Comparison of ENCODE assay signal across 18 cellular contexts in genomic region chr3:56935821-56936220, GRCh38.
DNase-seq lines count a peak whose midpoint lies in the region; ATAC-seq, FAIRE-seq and TF ChIP-seq lines count a peak whose summit lies in the region.
"Had no signal": no experiment of that assay in that cellular context is flagged by ENCODE, and none has a peak within 500 bp of the region (broad histone marks: within the 10 kb centered on the region; RNA-seq: fewer than 3 reads in every experiment).

No MANE protein-coding gene starts in this region.

- H3K9ac ChIP-seq in HepG2 (ENCODE audit: insufficient read depth, low read depth, low read length): no peak overlapping the region
- H3K9ac ChIP-seq in mesendoderm (ENCODE audit: low read length): no peak overlapping the region
- H3K9ac ChIP-seq: BLaER1 had no signal

- peaks cover 4% of the 10 kb centered on the region for H3K36me3 Mint-ChIP-seq in neural crest cell (ENCODE audit: low read depth)
- H3K36me3 Mint-ChIP-seq: CD8-positive, alpha-beta T cell had no signal

- DNase-seq in HepG2 (ENCODE audit: low spot score) (no peak), right lobe of liver (no peak), mesendoderm (no peak), neural crest cell (ENCODE audit: low read depth, low spot score) (no peak)
- DNase-seq: Caco-2; CD4-positive, CD25-positive, alpha-beta regulatory T cell; CD8-positive, alpha-beta T cell; DMS153; H9 had no signal

- TF ChIP-seq EP300 in HepG2 (IDR thresholded peaks at IDR 0.05; ENCODE audit: low read depth in 2 of 2, low read length in 2 of 2): no peak
- TF ChIP-seq EP300 in HepG2 (CRISPR knock-in tag; IDR thresholded peaks at IDR 0.05; ENCODE audit: borderline replicate concordance): no peak

- H2AK5ac ChIP-seq in mesendoderm (ENCODE audit: low read length): no peak overlapping the region

- peak overlapping the region; percentile 31 for H3K27ac Mint-ChIP-seq in neural crest cell (ENCODE audit: unreplicated experiment)
- H3K27ac Mint-ChIP-seq: B cell; CD8-positive, alpha-beta T cell; GM23338 had no signal

- H2BK120ac ChIP-seq in mesendoderm (ENCODE audit: low read depth, low read length): no peak overlapping the region

- H3K79me1 ChIP-seq in mesendoderm (ENCODE audit: low read length): no peaks in the 10 kb centered on the region

- H3K18ac ChIP-seq in mesendoderm (ENCODE audit: low read length): no peak overlapping the region

- no peak overlapping the region for H4K5ac ChIP-seq in mesendoderm (ENCODE audit: low read length)

- H3K27me3 ChIP-seq in HepG2 (ENCODE audit: control insufficient read depth in 1 of 2, insufficient read depth in 2 of 2, low read length in 2 of 2) (no peaks in the 10 kb centered on the region), right lobe of liver (no peaks in the 10 kb centered on the region), mesendoderm (ENCODE audit: insufficient read depth, low read length, poor library complexity) (no peaks in the 10 kb centered on the region)
- H3K27me3 ChIP-seq: BLaER1 had no signal

- H3K4ac ChIP-seq in mesendoderm (ENCODE audit: low read depth, low read length): no peak overlapping the region

- H4K20me1 ChIP-seq in HepG2 (ENCODE audit: insufficient read depth, low read length): no peaks in the 10 kb centered on the region
- H4K20me1 ChIP-seq: BLaER1 had no signal

- TF ChIP-seq RAD21 in HepG2 (CRISPR knock-in tag; IDR thresholded peaks at IDR 0.05): no peak

- no peaks in the 10 kb centered on the region for H3K9me3 ChIP-seq in HepG2 (ENCODE audit: low read length)
- no peaks in the 10 kb centered on the region for H3K9me3 ChIP-seq in right lobe of liver

- H3K27ac ChIP-seq in HepG2 (ENCODE audit: extremely low read length, insufficient read depth, low read length): no peak overlapping the region
- no peak overlapping the region for H3K27ac ChIP-seq in right lobe of liver
- peak overlapping the region; percentile 10 for H3K27ac ChIP-seq in mesendoderm (ENCODE audit: low read depth, low read length)
- H3K27ac ChIP-seq: BLaER1, C4-2B had no signal

- no peaks in the 10 kb centered on the region for H3K27me3 Mint-ChIP-seq in neural crest cell (ENCODE audit: low read depth)

- POLR2A ChIA-PET in HepG2 (lab: Yijun Ruan, JAX): no interaction called here

- no peaks in the 10 kb centered on the region for H3K4me1 ChIP-seq in HepG2 (ENCODE audit: insufficient read depth, low read length)
- H3K4me1 ChIP-seq in right lobe of liver: no peaks in the 10 kb centered on the region
- no peaks in the 10 kb centered on the region for H3K4me1 ChIP-seq in mesendoderm (ENCODE audit: control insufficient read depth, low read depth, low read length)
- H3K4me1 ChIP-seq: Caco-2 had no signal

- H3K4me3 ChIP-seq in HepG2 (replicated peaks in 1 of 3; ENCODE audit: insufficient read depth in 1 of 3, low read depth in 2 of 3, low read length in 3 of 3): no peak overlapping the region
- H3K4me3 ChIP-seq in right lobe of liver: no peak overlapping the region
- no peak overlapping the region for H3K4me3 ChIP-seq in mesendoderm (ENCODE audit: low read length)
- H3K4me3 ChIP-seq: BLaER1, GM23338 had no signal

- ATAC-seq in HepG2 (no peak), right lobe of liver (no peak), HG02870 (IDR thresholded peaks at IDR 0.05; ENCODE audit: unreplicated experiment) (no peak), GM21515 (IDR thresholded peaks at IDR 0.05; ENCODE audit: unreplicated experiment) (no peak)
- ATAC-seq: CD8-positive, alpha-beta T cell; GM23338; HCT116 had no signal

- intact Hi-C loops in HepG2 (cut with micrococcal nuclease; ENCODE audit: unreplicated experiment) (no loop called here), right lobe of liver (cut with DNase I) (no loop called here)

- H2BK15ac ChIP-seq in mesendoderm (replicated peaks; ENCODE audit: low read depth): no peak overlapping the region

- BruUV-seq in HepG2 (replicated peaks; lab: Mats Ljungman, UMichigan): no TSS peak

- peaks cover 4% of the 10 kb centered on the region for H3K9me3 Mint-ChIP-seq in neural crest cell

- H3K4me1 Mint-ChIP-seq in neural crest cell: no peaks in the 10 kb centered on the region
- H3K4me1 Mint-ChIP-seq: GM23338, H9 had no signal

- TF ChIP-seq CTCF in HepG2 (CRISPR knock-in tag; IDR thresholded peaks at IDR 0.05) (no peak), right lobe of liver (IDR thresholded peaks at IDR 0.05) (no peak), neural crest cell (conservative IDR thresholded peaks at IDR 0.05) (no peak)

- CTCF ChIA-PET in HepG2 (lab: Yijun Ruan, JAX; ENCODE audit: low intra/inter-chr PET ratio, low total read pairs): no interaction called here

- in situ Hi-C loops in HepG2 (cut with HindIII; ENCODE audit: extremely low pct_ligation_motif_present, low pct_unique_long_range_greater_than_20kb): no loop called here

- H2AFZ ChIP-seq in HepG2 (ENCODE audit: low read length): no peak overlapping the region
- H2AFZ ChIP-seq: GM23338 had no signal

- H3K23ac ChIP-seq in mesendoderm (ENCODE audit: low read length): no peak overlapping the region

- 94% methylated on average over 1 of the region's 1 CpG for WGBS in HepG2 (ENCODE audit: low lambda C conversion rate)
- 73% methylated on average over 1 of the region's 1 CpG for WGBS in right lobe of liver (ENCODE audit: insufficient coverage, low coverage, low lambda C conversion rate, missing lambda C conversion rate)
- WGBS in mesendoderm (ENCODE audit: extremely low coverage, insufficient coverage, low lambda C conversion rate): no CpG with 5 or more reads among the region's 1 CpG

- H2BK5ac ChIP-seq in mesendoderm (ENCODE audit: low read length): no peak overlapping the region

- H3K36me3 ChIP-seq in HepG2 (replicated peaks in 1 of 2; ENCODE audit: control insufficient read depth in 1 of 2, insufficient read depth in 2 of 2, low read length in 2 of 2) (no peaks in the 10 kb centered on the region), right lobe of liver (no peaks in the 10 kb centered on the region), mesendoderm (ENCODE audit: control insufficient read depth, insufficient read depth, low read length) (no peaks in the 10 kb centered on the region)
- H3K36me3 ChIP-seq: BLaER1 had no signal

- H3K4me2 ChIP-seq in HepG2 (ENCODE audit: low read depth, low read length) (no peak overlapping the region), mesendoderm (ENCODE audit: low read length) (no peak overlapping the region)
- H3K4me2 ChIP-seq: BLaER1, GM23338 had no signal

- TF ChIP-seq POLR2A in HepG2 (IDR thresholded peaks at IDR 0.05; ENCODE audit: insufficient read depth in 1 of 2, low read depth in 2 of 2, low read length in 2 of 2) (no peak), right lobe of liver (IDR thresholded peaks at IDR 0.05) (no peak)

- FAIRE-seq in HepG2 (lab: Jason Lieb, UNC): no peak
- FAIRE-seq: G401.6, GM19239 had no signal

- no peak overlapping the region for H3K4me3 Mint-ChIP-seq in neural crest cell
- H3K4me3 Mint-ChIP-seq: B cell; CD4-positive, CD25-positive, alpha-beta regulatory T cell; CD8-positive, alpha-beta T cell; GM23338; H9 had no signal

- no peak overlapping the region for H4K8ac ChIP-seq in mesendoderm (ENCODE audit: low read depth, low read length)

- H3K79me2 ChIP-seq in HepG2 (ENCODE audit: insufficient read depth, low read length) (no peaks in the 10 kb centered on the region), mesendoderm (ENCODE audit: control insufficient read depth, insufficient read depth, low read length) (no peaks in the 10 kb centered on the region)

- no peak overlapping the region for H3K56ac ChIP-seq in mesendoderm (ENCODE audit: low read length)

TF ChIP-seq in HepG2, 621 proteins besides CTCF, POLR2A, EP300 and RAD21:
- TF ChIP-seq ZNF280D (CRISPR knock-in tag; IDR thresholded peaks at IDR 0.05) (no peak), BRD4 (CRISPR knock-in tag; IDR thresholded peaks at IDR 0.05) (no peak), PBX2 (CRISPR knock-in tag; IDR thresholded peaks at IDR 0.05) (0 out of 2 replicates have a peak, but pooled peaks have one; percentile 12), ZBTB7B (CRISPR knock-in tag; IDR thresholded peaks at IDR 0.05) (no peak), ZNF205 (CRISPR knock-in tag; IDR thresholded peaks at IDR 0.05) (no peak)
